ENCODE assay signal across 13 cellular contexts in genomic region chr14:105025429-105025828, GRCh38. TPM values are rescaled to one million over a fixed set of nuclear protein-coding genes. Genes with fewer than 3 reads are reported as not detected.
A peak's percentile ranks its signal among the peaks of the same experiment; 100 is the strongest.
DNase-seq lines count a peak whose midpoint lies in the region; ATAC-seq, FAIRE-seq and TF ChIP-seq lines count a peak whose summit lies in the region.
"Had no signal": no experiment of that assay in that cellular context is flagged by ENCODE, and none has a peak within 500 bp of the region (broad histone marks: within the 10 kb centered on the region; RNA-seq: fewer than 3 reads in every experiment).

No MANE protein-coding gene starts in this region.

- H3K79me2 ChIP-seq in GM12878 (ENCODE audit: control insufficient read depth, insufficient read depth, low read length) (peaks cover 22% of the 10 kb centered on the region), osteoblast (ENCODE audit: insufficient read depth, low read length) (peaks cover 15% of the 10 kb centered on the region)

- SMC1A ChIA-PET in GM12878 (lab: Charles Lee; ENCODE audit: uncharacterized antibody, unreplicated experiment): interaction anchor here (0.8 to 2.5 kb wide), 8 partner anchors 9 to 40 kb away, joined by 3 to 5 read pairs (median 3); partner anchors contain the start of gene GPR132

- no peak overlapping the region for H2AFZ ChIP-seq in GM12878 (ENCODE audit: control insufficient read depth, low read depth, low read length)
- no peak overlapping the region for H2AFZ ChIP-seq in osteoblast (ENCODE audit: low read length)

- peak overlapping the region; percentile 5; the same call in 1 of the 2 replicates for H3K9ac ChIP-seq in GM12878 (ENCODE audit: control insufficient read depth, insufficient read depth, low read length)

- peak overlapping the region; percentile 69 for H3K4me2 ChIP-seq in GM12878 (ENCODE audit: control insufficient read depth, insufficient read depth)
- peak overlapping the region; percentile 66 for H3K4me2 ChIP-seq in osteoblast (ENCODE audit: insufficient read depth, low read length)

- intact Hi-C loops in GM12878 (cut with micrococcal nuclease; ENCODE audit: unreplicated experiment): no loop called here

- TF ChIP-seq CTCF in GM12878 (IDR thresholded peaks at IDR 0.05 in 2 of 3, conservative IDR thresholded peaks at IDR 0.05 in 1 of 3; ENCODE audit: control insufficient read depth in 2 of 3, extremely low read depth in 1 of 3, insufficient read depth in 1 of 3, low read depth in 3 of 3, low read length in 3 of 3) (no peak), osteoblast (IDR thresholded peaks at IDR 0.05; ENCODE audit: extremely low read depth, low read depth, low read length) (no peak)

- H4K20me1 ChIP-seq in GM12878 (ENCODE audit: control insufficient read depth, insufficient read depth) (no peaks in the 10 kb centered on the region), osteoblast (ENCODE audit: insufficient read depth, low read length) (no peaks in the 10 kb centered on the region)

- H3K27ac ChIP-seq in GM12878 (ENCODE audit: control insufficient read depth, insufficient read depth): peak overlapping the region; percentile 84
- H3K27ac ChIP-seq in osteoblast (ENCODE audit: low read depth, low read length): peak overlapping the region; percentile 88
- H3K27ac ChIP-seq: right lobe of liver had no signal

- RAD21 ChIA-PET in GM12878 (lab: Charles Lee; ENCODE audit: unreplicated experiment): interaction anchor here (1.0 to 2.4 kb wide), 4 partner anchors 9 to 62 kb away, joined by 3 to 7 read pairs (median 4); no protein-coding TSS in a partner anchor

- no peak for TF ChIP-seq POLR2A in GM12878 (IDR thresholded peaks at IDR 0.05; ENCODE audit: low read depth, low read length)

- no peak for FAIRE-seq in GM12878 (lab: Jason Lieb, UNC)
- FAIRE-seq: H1 had no signal

- H3K36me3 Mint-ChIP-seq in T-helper 2 cell treated with Interferon-gamma antibody and Interleukin-4, amounts not matched to agents 5 μg/mL and 100 μg/mL, for 36 hours (ENCODE audit: low read depth): peaks cover 17% of the 10 kb centered on the region
- no peaks in the 10 kb centered on the region for H3K36me3 Mint-ChIP-seq in IgD-negative memory B cell

- peaks cover 38% of the 10 kb centered on the region for H3K4me1 Mint-ChIP-seq in T-helper 2 cell treated with Interferon-gamma antibody and Interleukin-4, amounts not matched to agents 5 μg/mL and 100 μg/mL, for 36 hours (ENCODE audit: low read depth)
- peaks cover 15 to 26% (median 17%) of the 10 kb centered on the region in 3 donors for H3K4me1 Mint-ChIP-seq in IgD-negative memory B cell

- H3K4me1 ChIP-seq in GM12878 (ENCODE audit: control insufficient read depth, insufficient read depth, low read length) (peaks cover 21% of the 10 kb centered on the region), osteoblast (ENCODE audit: insufficient read depth, low read length) (peaks cover 67% of the 10 kb centered on the region)

- H3K4me3 ChIP-seq in GM12878 (no peak overlapping the region; the same call in 1 of the 2 replicates), osteoblast (ENCODE audit: insufficient read depth, low read length) (no peak overlapping the region)
- H3K4me3 ChIP-seq: lung, right lobe of liver had no signal

- no peaks in the 10 kb centered on the region for H3K36me3 ChIP-seq in GM12878 (ENCODE audit: control insufficient read depth in 2 of 2, insufficient read depth in 2 of 2, low read length in 1 of 2)
- H3K36me3 ChIP-seq in osteoblast (ENCODE audit: insufficient read depth, low read length): no peaks in the 10 kb centered on the region
- H3K36me3 ChIP-seq: right lobe of liver had no signal

- in situ Hi-C loops in GM12878 (cut with MboI): no loop called here

- peak overlapping the region; percentile 89 for H3K27ac Mint-ChIP-seq in T-helper 2 cell treated with Interferon-gamma antibody and Interleukin-4, amounts not matched to agents 5 μg/mL and 100 μg/mL, for 36 hours
- peak overlapping the region in 2 of 3 donors; percentile 84 to 98 for H3K27ac Mint-ChIP-seq in IgD-negative memory B cell

- H3K9me3 ChIP-seq in GM12878 (replicated peaks; ENCODE audit: control insufficient read depth, insufficient read depth, low read length) (peaks cover 5% of the 10 kb centered on the region; the same call in 1 of the 3 replicates), osteoblast (ENCODE audit: low read depth, low read length) (no peaks in the 10 kb centered on the region)
- H3K9me3 ChIP-seq: right lobe of liver had no signal

- ATAC-seq in GM12878: no peak
- ATAC-seq: right lobe of liver had no signal

- TF ChIP-seq RAD21 in GM12878 (IDR thresholded peaks at IDR 0.05; ENCODE audit: insufficient read depth, low read depth, low read length): no peak

- no peak overlapping the region for H3K4me3 Mint-ChIP-seq in T-helper 2 cell treated with Interferon-gamma antibody and Interleukin-4, amounts not matched to agents 5 μg/mL and 100 μg/mL, for 36 hours
- H3K4me3 Mint-ChIP-seq in IgD-negative memory B cell: peak overlapping the region in 1 of 4 donors; percentile 1

- no peaks in the 10 kb centered on the region for H3K9me3 Mint-ChIP-seq in T-helper 2 cell treated with Interferon-gamma antibody and Interleukin-4, amounts not matched to agents 5 μg/mL and 100 μg/mL, for 36 hours
- no peaks in the 10 kb centered on the region for H3K9me3 Mint-ChIP-seq in IgD-negative memory B cell

- BruUV-seq in GM12878 (replicated peaks; lab: Mats Ljungman, UMichigan): no TSS peak

- POLR2A ChIA-PET in GM12878 (lab: Charles Lee): interaction anchor here (1.0 to 3.7 kb wide), 5 partner anchors 8 to 60 kb away, joined by 4 to 14 read pairs (median 12); partner anchors contain the start of genes CLBA1 and GPR132

- no peak for TF ChIP-seq EP300 in GM12878 (IDR thresholded peaks at IDR 0.05; ENCODE audit: borderline replicate concordance in 1 of 2, control insufficient read depth in 1 of 2, low read depth in 2 of 2, low read length in 2 of 2)

- WGBS in GM12878 (ENCODE audit: insufficient coverage, insufficient replicate concordance, low lambda C conversion rate, missing lambda C conversion rate): 30% methylated on average over 6 of the region's 6 CpGs

- no peaks in the 10 kb centered on the region for H3K27me3 Mint-ChIP-seq in T-helper 2 cell treated with Interferon-gamma antibody and Interleukin-4, amounts not matched to agents 5 μg/mL and 100 μg/mL, for 36 hours (ENCODE audit: low read depth)
- no peaks in the 10 kb centered on the region for H3K27me3 Mint-ChIP-seq in IgD-negative memory B cell

- CTCF ChIA-PET in GM12878 (lab: Yijun Ruan, JAX): interaction anchor here (1.0 to 5.0 kb wide), 2 partner anchors 20 to 35 kb away, joined by 3 to 28 read pairs; no protein-coding TSS in a partner anchor

- H3K27me3 ChIP-seq in GM12878 (replicated peaks in 1 of 2; ENCODE audit: control insufficient read depth in 2 of 2, insufficient read depth in 2 of 2, low read length in 1 of 2): no peaks in the 10 kb centered on the region
- H3K27me3 ChIP-seq in osteoblast (ENCODE audit: insufficient read depth, low read length): no peaks in the 10 kb centered on the region
- H3K27me3 ChIP-seq: right lobe of liver had no signal

- DNase-seq in T-helper 2 cell treated with Interferon-gamma antibody and Interleukin-4, amounts not matched to agents 5 μg/mL and 100 μg/mL, for 36 hours (ENCODE audit: low spot score): no peak
- DNase-seq in T-helper 2 cell (no peak), GM12878 (ENCODE audit: low read depth, low spot score) (no peak), osteoblast (ENCODE audit: insufficient read length, low spot score, missing footprints) (no peak), H4 (ENCODE audit: low spot score) (no peak), NCI-H2029 treated with DMSO at 0.1 percent for 48 hours (lab: John Stamatoyannopoulos, UW) (no peak), midbrain (lab: John Stamatoyannopoulos, UW) (no peak)
- DNase-seq: NCI-H524, right lobe of liver had no signal

RNA-seq across cellular contexts. Expression of gene CDCA4, which starts 4.5 kb away (rescaled TPM):
- 11.4 TPM for polyA plus RNA-seq in IgD-negative memory B cell
- 26.9 and 31.0 TPM in 2 replicates for total RNA-seq in GM12878 (2013; cell fraction: nucleolus; rRNA removed)
- 59.0 and 62.9 TPM in 2 replicates for total RNA-seq in GM12878 (2014; rRNA removed)
- 28.7 and 30.1 TPM in 2 replicates for total RNA-seq in GM12878 (2014; rRNA removed; fragmentation: Illumina TruSeq; extraction: Trizol)
- 56.3 and 60.2 TPM in 2 replicates for total RNA-seq in GM12878 (2021)
- polyA plus RNA-seq in GM12878 (2011; ENCODE audit: low read depth): 12.7 TPM
- 35.4 and 48.5 TPM in 2 replicates for polyA plus RNA-seq in GM12878 (2011; rRNA removed)
- 50.6 and 63.1 TPM in 2 replicates for polyA plus RNA-seq in GM12878 (2011; cell fraction: cytosol; rRNA removed)
- polyA plus RNA-seq in GM12878 (2011; cell fraction: nucleus; rRNA removed): 32.4 and 40.6 TPM in 2 replicates
- 27.2 and 36.2 TPM in 2 replicates for polyA plus RNA-seq in GM12878 (2012)
- polyA plus RNA-seq in GM12878 (2014; fragmentation: Illumina TruSeq; extraction: Trizol): 14.4 and 23.3 TPM in 2 replicates
- polyA plus RNA-seq in GM12878 (2014; fragmentation: Nextera tagmentation; extraction: Ambion mirVana): 10 to 100 TPM; 10.4 to 16.1 TPM
- polyA plus RNA-seq in GM12878 (2014; rRNA removed): 55.7 and 59.3 TPM in 2 replicates
- 10 to 100 TPM; 61.7 to 64.0 TPM for polyA plus RNA-seq in GM12878 (2016; fragmentation: Nextera tagmentation; extraction: Ambion mirVana)
- 25.7 and 41.9 TPM in 2 replicates for polyA minus RNA-seq in GM12878 (2011; rRNA and poly(A)+ RNA removed)
- polyA minus RNA-seq in GM12878 (2011; cell fraction: cytosol; rRNA and poly(A)+ RNA removed): 16.9 and 21.2 TPM in 2 replicates
- 8.0 and 14.2 TPM in 2 replicates for polyA minus RNA-seq in GM12878 (2011; cell fraction: nucleus; rRNA and poly(A)+ RNA removed)
- total RNA-seq in osteoblast: 13.3 and 13.8 TPM in 2 replicates
- total RNA-seq in H4 (2014; rRNA removed; shearing (Covaris generic)): 42.8 and 46.1 TPM in 2 replicates

RNA-seq across cellular contexts. Expression of gene GPR132, which starts 39.8 kb away (rescaled TPM):
- 37.2 TPM for polyA plus RNA-seq in IgD-negative memory B cell
- total RNA-seq in GM12878 (2013; cell fraction: nucleolus; rRNA removed): 118 and 130 TPM in 2 replicates
- total RNA-seq in GM12878 (2014; rRNA removed): 45.8 and 49.3 TPM in 2 replicates
- total RNA-seq in GM12878 (2014; rRNA removed; fragmentation: Illumina TruSeq; extraction: Trizol): 20.3 and 21.0 TPM in 2 replicates
- 39.6 and 40.3 TPM in 2 replicates for total RNA-seq in GM12878 (2021)
- polyA plus RNA-seq in GM12878 (2011; ENCODE audit: low read depth): 9.9 TPM
- polyA plus RNA-seq in GM12878 (2011; rRNA removed): 10.2 and 14.9 TPM in 2 replicates
- 23.7 and 36.1 TPM in 2 replicates for polyA plus RNA-seq in GM12878 (2011; cell fraction: cytosol; rRNA removed)
- 47.6 and 57.0 TPM in 2 replicates for polyA plus RNA-seq in GM12878 (2011; cell fraction: nucleus; rRNA removed)
- polyA plus RNA-seq in GM12878 (2012): 22.6 and 24.5 TPM in 2 replicates
- polyA plus RNA-seq in GM12878 (2014; fragmentation: Illumina TruSeq; extraction: Trizol): 4.9 and 14.5 TPM in 2 replicates
- 1 to 10 TPM; 1.9 to 2.2 TPM for polyA plus RNA-seq in GM12878 (2014; fragmentation: Nextera tagmentation; extraction: Ambion mirVana)
- 30.0 and 30.7 TPM in 2 replicates for polyA plus RNA-seq in GM12878 (2014; rRNA removed)
- 10 to 100 TPM; 19.8 to 21.7 TPM for polyA plus RNA-seq in GM12878 (2016; fragmentation: Nextera tagmentation; extraction: Ambion mirVana)
- polyA minus RNA-seq in GM12878 (2011; rRNA and poly(A)+ RNA removed): 38.5 and 63.1 TPM in 2 replicates
- polyA minus RNA-seq in GM12878 (2011; cell fraction: cytosol; rRNA and poly(A)+ RNA removed): 15.9 and 17.0 TPM in 2 replicates
- polyA minus RNA-seq in GM12878 (2011; cell fraction: nucleus; rRNA and poly(A)+ RNA removed): 15.6 and 33.9 TPM in 2 replicates
- under 0.01 TPM in 2 replicates for total RNA-seq in osteoblast
- total RNA-seq in H4 (2014; rRNA removed; shearing (Covaris generic)): 0.10 TPM in 1 of 2 replicates, not detected in the other
- total RNA-seq: A172, H1 had no signal

RNA-seq across cellular contexts. Expression of gene CLBA1, which starts 39.8 kb away (rescaled TPM):
- polyA plus RNA-seq in IgD-negative memory B cell (1.3 TPM), GM12878 (2011; rRNA removed) (0.38 and 0.59 TPM in 2 replicates), GM12878 (2014; fragmentation: Illumina TruSeq; extraction: Trizol) (0.24 and 0.62 TPM in 2 replicates), GM12878 (2014; fragmentation: Nextera tagmentation; extraction: Ambion mirVana) (under 1 TPM in 1 of 2 experiments, not detected in 1; 0.07 TPM), GM12878 (2014; rRNA removed) (0.72 and 1.1 TPM in 2 replicates), GM12878 (2016; fragmentation: Nextera tagmentation; extraction: Ambion mirVana) (1 to 10 TPM in 1 of 2 experiments, under 1 TPM in 1; 0.62 to 1.1 TPM)
- 2.8 and 4.2 TPM in 2 replicates for total RNA-seq in GM12878 (2013; cell fraction: nucleolus; rRNA removed)
- total RNA-seq in GM12878 (2014; rRNA removed) (0.76 and 0.96 TPM in 2 replicates), GM12878 (2014; rRNA removed; fragmentation: Illumina TruSeq; extraction: Trizol) (0.45 and 0.74 TPM in 2 replicates), GM12878 (2021) (0.56 and 0.90 TPM in 2 replicates), osteoblast (11.5 and 12.3 TPM in 2 replicates)
- 1.1 TPM for polyA plus RNA-seq in GM12878 (2011; ENCODE audit: low read depth)
- 0.92 and 1.1 TPM in 2 replicates for polyA plus RNA-seq in GM12878 (2011; cell fraction: cytosol; rRNA removed)
- polyA plus RNA-seq in GM12878 (2011; cell fraction: nucleus; rRNA removed): 2.5 and 2.9 TPM in 2 replicates
- polyA plus RNA-seq in GM12878 (2012): 1.4 and 2.2 TPM in 2 replicates
- 0.88 TPM in 1 of 2 replicates, not detected in the other for polyA minus RNA-seq in GM12878 (2011; rRNA and poly(A)+ RNA removed)
- 0.83 TPM in 1 of 2 replicates, not detected in the other for polyA minus RNA-seq in GM12878 (2011; cell fraction: cytosol; rRNA and poly(A)+ RNA removed)
- 0.73 and 0.96 TPM in 2 replicates for polyA minus RNA-seq in GM12878 (2011; cell fraction: nucleus; rRNA and poly(A)+ RNA removed)
- total RNA-seq in H4 (2014; rRNA removed; shearing (Covaris generic)): 2.4 and 4.4 TPM in 2 replicates

RNA-seq across cellular contexts. Expression of gene AHNAK2, which starts 47.3 kb away (rescaled TPM):
- polyA plus RNA-seq in IgD-negative memory B cell (0.68 TPM), GM12878 (2011; rRNA removed) (0.03 TPM in 1 of 2 replicates, not detected in the other), GM12878 (2014; fragmentation: Illumina TruSeq; extraction: Trizol) (not detected in 2 replicates), GM12878 (2014; fragmentation: Nextera tagmentation; extraction: Ambion mirVana) (not detected), GM12878 (2014; rRNA removed) (not detected in 2 replicates), GM12878 (2016; fragmentation: Nextera tagmentation; extraction: Ambion mirVana) (not detected)
- 0.02 TPM in 1 of 2 replicates, not detected in the other for total RNA-seq in GM12878 (2013; cell fraction: nucleolus; rRNA removed)
- total RNA-seq in GM12878 (2014; rRNA removed) (not detected in 2 replicates), GM12878 (2014; rRNA removed; fragmentation: Illumina TruSeq; extraction: Trizol) (not detected in 2 replicates), GM12878 (2021) (0.03 and 0.10 TPM in 2 replicates), osteoblast (30.8 and 31.8 TPM in 2 replicates)
- 0.05 TPM for polyA plus RNA-seq in GM12878 (2011; ENCODE audit: low read depth)
- not detected in 2 replicates for polyA plus RNA-seq in GM12878 (2011; cell fraction: cytosol; rRNA removed)
- not detected in 2 replicates for polyA plus RNA-seq in GM12878 (2011; cell fraction: nucleus; rRNA removed)
- 0.03 TPM in 2 replicates for polyA plus RNA-seq in GM12878 (2012)
- not detected in 2 replicates for polyA minus RNA-seq in GM12878 (2011; rRNA and poly(A)+ RNA removed)
- 0.42 TPM in 1 of 2 replicates, not detected in the other for polyA minus RNA-seq in GM12878 (2011; cell fraction: cytosol; rRNA and poly(A)+ RNA removed)
- under 0.01 and 0.19 TPM in 2 replicates for polyA minus RNA-seq in GM12878 (2011; cell fraction: nucleus; rRNA and poly(A)+ RNA removed)
- 4.4 and 5.2 TPM in 2 replicates for total RNA-seq in H4 (2014; rRNA removed; shearing (Covaris generic))

Comparison
In these comparisons a context has a peak if more than half of its experiments do, and no peak if none do; other contexts are left out.
1. RNA of gene GPR132, which starts 39.8 kb away (total RNA-seq): 20.3 to 130 TPM in GM12878; 0.10 TPM in H4 and under 0.01 TPM in osteoblast; every median in the first group is over 10 times any median in the second.